12 cellular contexts compared by ENCODE assay signal in genomic region chr2:55966431-55967118, GRCh38. TPM values are rescaled to one million over a fixed set of nuclear protein-coding genes. Genes with fewer than 3 reads are reported as not detected.
A peak's percentile ranks its signal among the peaks of the same experiment; 100 is the strongest.
DNase-seq lines count a peak whose midpoint lies in the region; ATAC-seq and TF ChIP-seq lines count a peak whose summit lies in the region.
"Had no signal": no experiment of that assay in that cellular context is flagged by ENCODE, and none has a peak within 500 bp of the region (broad histone marks: within the 10 kb centered on the region; RNA-seq: fewer than 3 reads in every experiment).

No MANE protein-coding gene starts in this region.

- H3K4me1 ChIP-seq in ovary (ENCODE audit: insufficient read depth), result peaks cover 9% of the 10 kb centered on the region

- H3K27ac ChIP-seq in ovary, result peak overlapping the region in 1 of 2 donors; percentile 68

- no peaks in the 10 kb centered on the region for H3K9me3 ChIP-seq in ovary
- H3K9me3 ChIP-seq: stomach had no signal

- H3K36me3 ChIP-seq in ovary, result no peaks in the 10 kb centered on the region
- H3K36me3 ChIP-seq: stomach had no signal

- TF ChIP-seq CTCF in ovary (IDR thresholded peaks at IDR 0.05), result no peak

- intact Hi-C loops in left cardiac atrium (cut with DNase I), result loop anchor here in 1 of 2 donors (10.0 kb wide), 1 partner anchor 192 kb away; no protein-coding TSS in a partner anchor
- intact Hi-C loops in ovary (cut with DNase I), result no loop called here

- ATAC-seq in left cardiac atrium (peak; percentile 57 to 87), GM19324 (IDR thresholded peaks at IDR 0.05; ENCODE audit: low FRiP score, unreplicated experiment) (no peak), GM21576 (IDR thresholded peaks at IDR 0.05; ENCODE audit: unreplicated experiment) (no peak)

- TF ChIP-seq EP300 in ovary (IDR thresholded peaks at IDR 0.05), result no peak

- DNase-seq in AG08395 (ENCODE audit: low spot score) (peak; percentile 27), UCSD-AML1 (lab: John Stamatoyannopoulos, UW; ENCODE audit: unreplicated experiment) (peak; percentile 8), left cardiac atrium (peak; percentile 60), ovary (peak; percentile 48 to 69 (median 55)), NCI-H2196 (lab: John Stamatoyannopoulos, UW; ENCODE audit: unreplicated experiment) (no peak)
- no peak for DNase-seq in stimulated activated CD4-positive, alpha-beta T cell treated with anti-CD3 and anti-CD28 coated beads, Interleukin-4, amount 100 ng/mL, for 4 hours
- DNase-seq: naive B cell; stimulated activated CD4-positive, alpha-beta T cell treated with anti-CD3 and anti-CD28 coated beads, Interleukin-1b, Interleukin-23, amount 100 ng/mL, for 48 hours; stomach; T1000 had no signal

- 17 to 22% (median 22%) methylated on average over 6 of the region's 6 CpGs for WGBS in ovary, 3 donors

- H3K4me3 ChIP-seq in ovary, result no peak overlapping the region
- H3K4me3 ChIP-seq: stomach had no signal

- H3K27me3 ChIP-seq in ovary, result no peaks in the 10 kb centered on the region
- H3K27me3 ChIP-seq: stomach had no signal

- no peak for TF ChIP-seq POLR2A in ovary (IDR thresholded peaks at IDR 0.05)

RNA-seq across cellular contexts. Expression of gene EFEMP1, which starts 43.0 kb away (rescaled TPM):
- total RNA-seq in left cardiac atrium, result 100 to 1,000 TPM; 171 to 261 TPM
- 100 to 1,000 TPM; 204 to 350 (median 282) TPM for total RNA-seq in ovary
- 100 to 1,000 TPM; 238 to 482 TPM for polyA plus RNA-seq in ovary

Comparison
In these comparisons a context has a peak if more than half of its experiments do, and no peak if none do; other contexts are left out.
1. DNase-seq: peak in AG08395 (single experiment), UCSD-AML1 (single experiment), left cardiac atrium (single experiment) and ovary (5 of 5); none in stimulated activated CD4-positive, alpha-beta T cell treated with anti-CD3 and anti-CD28 coated beads, Interleukin-4, amount 100 ng/mL, for 4 hours (0 of 2) and NCI-H2196 (single experiment).
2. ATAC-seq: peak in left cardiac atrium (2 of 2); none in GM19324 (single experiment) and GM21576 (single experiment).